In the genomic region with DNA sequence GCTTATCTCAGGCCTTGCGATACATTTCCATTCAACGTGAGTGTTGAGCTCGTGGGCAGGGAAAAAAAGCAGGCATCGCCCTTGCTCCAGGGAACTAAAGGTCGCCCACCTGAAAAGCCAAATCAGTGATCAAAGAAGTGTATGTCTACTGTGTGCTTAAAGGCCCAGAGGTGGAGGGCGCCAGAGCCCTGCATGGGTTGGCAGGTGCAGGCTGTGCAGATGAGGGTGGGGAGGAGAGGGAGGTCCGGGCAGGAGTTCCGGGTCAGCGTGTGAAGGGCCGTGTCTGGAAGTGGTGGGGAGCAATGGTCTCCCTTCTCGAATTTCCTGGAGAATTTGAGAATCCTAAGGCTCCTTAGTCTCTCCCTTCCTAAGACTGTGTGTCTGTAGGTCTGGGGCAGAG, we compare ENCODE assay signal across 2 cellular contexts.
TF ChIP-seq lines count a peak whose summit lies in the region.

No MANE protein-coding gene starts in this region.

TF ChIP-seq in GM23338, 12 proteins besides CTCF, POLR2A, EP300 and RAD21:
- TF ChIP-seq EZH2phosphoT487 (IDR thresholded peaks at IDR 0.05; ENCODE audit: unreplicated experiment) = no peak
- TF ChIP-seq, protein P1, sequence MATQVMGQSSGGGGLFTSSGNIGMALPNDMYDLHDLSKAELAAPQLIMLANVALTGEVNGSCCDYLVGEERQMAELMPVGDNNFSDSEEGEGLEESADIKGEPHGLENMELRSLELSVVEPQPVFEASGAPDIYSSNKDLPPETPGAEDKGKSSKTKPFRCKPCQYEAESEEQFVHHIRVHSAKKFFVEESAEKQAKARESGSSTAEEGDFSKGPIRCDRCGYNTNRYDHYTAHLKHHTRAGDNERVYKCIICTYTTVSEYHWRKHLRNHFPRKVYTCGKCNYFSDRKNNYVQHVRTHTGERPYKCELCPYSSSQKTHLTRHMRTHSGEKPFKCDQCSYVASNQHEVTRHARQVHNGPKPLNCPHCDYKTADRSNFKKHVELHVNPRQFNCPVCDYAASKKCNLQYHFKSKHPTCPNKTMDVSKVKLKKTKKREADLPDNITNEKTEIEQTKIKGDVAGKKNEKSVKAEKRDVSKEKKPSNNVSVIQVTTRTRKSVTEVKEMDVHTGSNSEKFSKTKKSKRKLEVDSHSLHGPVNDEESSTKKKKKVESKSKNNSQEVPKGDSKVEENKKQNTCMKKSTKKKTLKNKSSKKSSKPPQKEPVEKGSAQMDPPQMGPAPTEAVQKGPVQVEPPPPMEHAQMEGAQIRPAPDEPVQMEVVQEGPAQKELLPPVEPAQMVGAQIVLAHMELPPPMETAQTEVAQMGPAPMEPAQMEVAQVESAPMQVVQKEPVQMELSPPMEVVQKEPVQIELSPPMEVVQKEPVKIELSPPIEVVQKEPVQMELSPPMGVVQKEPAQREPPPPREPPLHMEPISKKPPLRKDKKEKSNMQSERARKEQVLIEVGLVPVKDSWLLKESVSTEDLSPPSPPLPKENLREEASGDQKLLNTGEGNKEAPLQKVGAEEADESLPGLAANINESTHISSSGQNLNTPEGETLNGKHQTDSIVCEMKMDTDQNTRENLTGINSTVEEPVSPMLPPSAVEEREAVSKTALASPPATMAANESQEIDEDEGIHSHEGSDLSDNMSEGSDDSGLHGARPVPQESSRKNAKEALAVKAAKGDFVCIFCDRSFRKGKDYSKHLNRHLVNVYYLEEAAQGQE (IDR thresholded peaks at IDR 0.05; ENCODE audit: unreplicated experiment) = no peak
- TF ChIP-seq ZNF114 (CRISPR knock-in tag; IDR thresholded peaks at IDR 0.05) = no peak
- no peak for TF ChIP-seq STAT1 (IDR thresholded peaks at IDR 0.05; ENCODE audit: unreplicated experiment)
- TF ChIP-seq NANOG (IDR thresholded peaks at IDR 0.05; ENCODE audit: borderline replicate concordance) = no peak
- no peak for TF ChIP-seq ZNF462 (CRISPR knock-in tag; IDR thresholded peaks at IDR 0.05)
- TF ChIP-seq JUNB (IDR thresholded peaks at IDR 0.05; ENCODE audit: unreplicated experiment) = no peak

TF ChIP-seq in H1, 55 proteins besides CTCF, POLR2A, EP300 and RAD21:
- TF ChIP-seq JUND (IDR thresholded peaks at IDR 0.05; ENCODE audit: low read length) = no peak
- no peak for TF ChIP-seq CEBPB (IDR thresholded peaks at IDR 0.05; ENCODE audit: low read depth, low read length)
- TF ChIP-seq RBBP5 (IDR thresholded peaks at IDR 0.05; ENCODE audit: borderline replicate concordance, low read depth, low read length) = no peak
- TF ChIP-seq, protein P2, sequence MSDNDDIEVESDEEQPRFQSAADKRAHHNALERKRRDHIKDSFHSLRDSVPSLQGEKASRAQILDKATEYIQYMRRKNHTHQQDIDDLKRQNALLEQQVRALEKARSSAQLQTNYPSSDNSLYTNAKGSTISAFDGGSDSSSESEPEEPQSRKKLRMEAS (IDR thresholded peaks at IDR 0.05) = no peak
- no peak for TF ChIP-seq SUZ12 (IDR thresholded peaks at IDR 0.05; ENCODE audit: low read length)
- no peak for TF ChIP-seq FOSL1 (IDR thresholded peaks at IDR 0.05; ENCODE audit: insufficient read depth, low read depth, low read length)
- no peak for TF ChIP-seq NANOG (IDR thresholded peaks at IDR 0.05; ENCODE audit: insufficient read depth, low read depth, low read length, poor library complexity, severe bottlenecking)
- no peak for TF ChIP-seq CHD2 (IDR thresholded peaks at IDR 0.05; ENCODE audit: low read length)
- no peak for TF ChIP-seq USF2 (IDR thresholded peaks at IDR 0.05; ENCODE audit: low read length)
- no peak for TF ChIP-seq ASH2L (IDR thresholded peaks at IDR 0.05; ENCODE audit: low read length)
- TF ChIP-seq YY1 (IDR thresholded peaks at IDR 0.05; ENCODE audit: low read depth, low read length) = no peak
- no peak for TF ChIP-seq KDM1A (IDR thresholded peaks at IDR 0.05; ENCODE audit: borderline replicate concordance, low read length)
- TF ChIP-seq SRF (IDR thresholded peaks at IDR 0.05; ENCODE audit: low read depth, low read length) = no peak
- no peak for TF ChIP-seq EGR1 (IDR thresholded peaks at IDR 0.05; ENCODE audit: borderline replicate concordance, low read depth, low read length)
- TF ChIP-seq CHD1 (IDR thresholded peaks at IDR 0.05; ENCODE audit: low read depth, low read length) = no peak
- TF ChIP-seq SIX5 (IDR thresholded peaks at IDR 0.05; ENCODE audit: low read depth, low read length) = no peak
- TF ChIP-seq NRF1 (IDR thresholded peaks at IDR 0.05; ENCODE audit: low read depth, low read length) = no peak
- TF ChIP-seq SAP30 (IDR thresholded peaks at IDR 0.05; ENCODE audit: insufficient read depth, insufficient replicate concordance, low read length) = no peak
- no peak for TF ChIP-seq CHD7 (IDR thresholded peaks at IDR 0.05; ENCODE audit: insufficient replicate concordance, low read length)
- TF ChIP-seq TEAD4 (IDR thresholded peaks at IDR 0.05; ENCODE audit: low read depth, low read length) = no peak
